ENCODE assay signal across 8 cellular contexts in genomic region chr15:41543521-41543870, GRCh38. TPM values are rescaled to one million over a fixed set of nuclear protein-coding genes. Genes with fewer than 3 reads are reported as not detected.
DNase-seq lines count a peak whose midpoint lies in the region; ATAC-seq and TF ChIP-seq lines count a peak whose summit lies in the region.

No MANE protein-coding gene starts in this region.

- H3K9me3 ChIP-seq in left ventricle myocardium inferior (replicated peaks) (no peaks in the 10 kb centered on the region), skeletal muscle tissue (ENCODE audit: control insufficient read depth in 3 of 3, low read length in 3 of 3) (no peaks in the 10 kb centered on the region)

- ATAC-seq in GM21737 (IDR thresholded peaks at IDR 0.05; ENCODE audit: unreplicated experiment) (no peak), HG03460 (IDR thresholded peaks at IDR 0.05; ENCODE audit: unreplicated experiment) (no peak)

- no peak for TF ChIP-seq CTCF in WI38 (IDR thresholded peaks at IDR 0.05; ENCODE audit: low read depth, low read length)
- TF ChIP-seq CTCF in left ventricle myocardium inferior (IDR thresholded peaks at IDR 0.05; ENCODE audit: borderline replicate concordance), result no peak

- H3K9ac ChIP-seq in skeletal muscle tissue (ENCODE audit: low read depth in 1 of 3, low read length in 3 of 3), result peak overlapping the region; percentile 85 to 96 (median 94)

- DNase-seq in H7 (no peak), left ventricle myocardium inferior (no peak), kidney glomerular epithelial cell (lab: John Stamatoyannopoulos, UW) (no peak), GOT3 (lab: John Stamatoyannopoulos, UW) (no peak)

- intact Hi-C loops in left ventricle myocardium inferior (cut with micrococcal nuclease), result no loop called here

- H3K36me3 ChIP-seq in H7 (replicated peaks; ENCODE audit: control insufficient read depth, insufficient read depth, low read length) (no peaks in the 10 kb centered on the region), left ventricle myocardium inferior (no peaks in the 10 kb centered on the region), skeletal muscle tissue (ENCODE audit: control insufficient read depth in 3 of 3, insufficient read depth in 3 of 3, low read length in 3 of 3) (no peaks in the 10 kb centered on the region)

- H3K4me1 ChIP-seq in left ventricle myocardium inferior, result peaks cover 21% of the 10 kb centered on the region
- H3K4me1 ChIP-seq in skeletal muscle tissue (ENCODE audit: control insufficient read depth in 3 of 3, insufficient read depth in 3 of 3, low read length in 3 of 3), result peaks cover 2 to 13% (median 4%) of the 10 kb centered on the region in 3 donors

- peak overlapping the region; percentile 86 for H3K27ac ChIP-seq in left ventricle myocardium inferior (replicated peaks)
- peak overlapping the region; percentile 59 for H3K27ac ChIP-seq in skeletal muscle tissue (ENCODE audit: low read depth, low read length)

- H3K27me3 ChIP-seq in H7 (ENCODE audit: control insufficient read depth, insufficient read depth, low read length), result no peaks in the 10 kb centered on the region
- H3K27me3 ChIP-seq in left ventricle myocardium inferior (ENCODE audit: low read depth), result no peaks in the 10 kb centered on the region
- no peaks in the 10 kb centered on the region for H3K27me3 ChIP-seq in skeletal muscle tissue (ENCODE audit: control insufficient read depth in 3 of 3, insufficient read depth in 3 of 3, low read length in 3 of 3)

- H3K4me3 ChIP-seq in H7 (ENCODE audit: insufficient read depth, low read depth, low read length) (peak overlapping the region; percentile 90), WI38 (ENCODE audit: low read depth, low read length) (peak overlapping the region; percentile 82), left ventricle myocardium inferior (peak overlapping the region; percentile 86), skeletal muscle tissue (ENCODE audit: low read length in 3 of 3) (peak overlapping the region; percentile 97 to 98 (median 97))

RNA-seq across cellular contexts. Expression of gene RPAP1, which starts 0.6 kb away (rescaled TPM):
- total RNA-seq in H7 (2014; rRNA removed; shearing (Covaris generic)), result 65.5 and 77.7 TPM in 2 replicates
- total RNA-seq in left ventricle myocardium inferior (25.6 TPM), skeletal muscle tissue (6.8 TPM)

RNA-seq across cellular contexts. Expression of gene TYRO3, which starts 15.5 kb away (rescaled TPM):
- 65.8 and 72.6 TPM in 2 replicates for total RNA-seq in H7 (2014; rRNA removed; shearing (Covaris generic))
- total RNA-seq in left ventricle myocardium inferior (3.3 TPM), skeletal muscle tissue (11.5 TPM)

RNA-seq across cellular contexts. Expression of gene LTK, which starts 29.9 kb away (rescaled TPM):
- 0.07 and 0.15 TPM in 2 replicates for total RNA-seq in H7 (2014; rRNA removed; shearing (Covaris generic))
- total RNA-seq in left ventricle myocardium inferior (1.2 TPM), skeletal muscle tissue (4.2 TPM)

RNA-seq across cellular contexts. Expression of gene ITPKA, which starts 49.8 kb away (rescaled TPM):
- total RNA-seq in H7 (2014; rRNA removed; shearing (Covaris generic)), result 0.07 and 0.52 TPM in 2 replicates
- total RNA-seq in left ventricle myocardium inferior (1.9 TPM), skeletal muscle tissue (not detected)
